29 cellular contexts compared by ENCODE assay signal in the genomic region with DNA sequence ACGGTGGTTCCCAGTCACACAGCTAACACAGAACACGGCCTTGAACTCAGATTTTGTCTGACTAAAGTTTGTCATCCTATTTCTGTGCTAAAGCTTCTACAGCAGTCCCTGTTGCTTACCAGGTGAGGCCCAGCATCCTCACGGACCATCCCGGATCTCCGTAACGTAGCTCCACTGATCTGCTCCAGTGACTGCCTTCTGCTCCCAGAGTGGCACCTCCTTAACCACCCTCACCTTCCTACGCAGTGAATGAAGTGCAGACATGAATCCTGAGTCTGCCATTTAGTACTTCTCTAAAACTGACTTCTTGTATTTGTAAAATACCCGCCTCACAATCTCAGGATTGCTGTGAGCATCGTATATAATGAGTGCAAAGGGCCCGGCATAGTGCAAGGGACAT.
"Had no signal": no experiment of that assay in that cellular context is flagged by ENCODE, and none has a peak within 500 bp of the region (broad histone marks: within the 10 kb centered on the region; RNA-seq: fewer than 3 reads in every experiment).

No MANE protein-coding gene starts in this region.

- DNase-seq: activated B cell treated with CpG ODN at 0.5 μM for 24 hours; activated CD4-positive, alpha-beta T cell treated with anti-CD3 and anti-CD28 coated beads for 48 hours; activated CD4-positive, alpha-beta T cell treated with anti-CD3 and anti-CD28 coated beads, Interleukin-2, amount 50 U/mL, for 1 hour; activated CD4-positive, alpha-beta T cell treated with anti-CD3 and anti-CD28 coated beads, Interleukin-2, amount 50 U/mL, for 48 hours; activated CD8-positive, alpha-beta memory T cell treated with anti-CD3 and anti-CD28 coated beads for 24 hours; activated CD8-positive, alpha-beta T cell treated with anti-CD3 and anti-CD28 coated beads for 36 hours; activated effector memory CD4-positive, alpha-beta T cell treated with anti-CD3 and anti-CD28 coated beads, Interleukin-2, amount 50 U/mL, for 16 hours; activated naive CD4-positive, alpha-beta T cell treated with anti-CD3 and anti-CD28 coated beads for 36 hours; activated naive CD8-positive, alpha-beta T cell treated with anti-CD3 and anti-CD28 coated beads for 36 hours; activated naive CD8-positive, alpha-beta T cell treated with anti-CD3 and anti-CD28 coated beads, Interleukin-2, amount 50 U/mL, for 24 hours; activated T-cell treated with anti-CD3 and anti-CD28 coated beads, Interleukin-2, amount 50 U/mL, for 1 hour; activated T-cell treated with anti-CD3 and anti-CD28 coated beads, Interleukin-2, amount 50 U/mL, for 48 hours; cortex of kidney; effector CD8-positive, alpha-beta T cell; esophagus squamous epithelium; foreskin melanocyte; heart right ventricle; T-helper 2 cell; WERI-Rb-1 had no signal

- H3K27me3 Mint-ChIP-seq: activated B cell treated with CpG ODN at 0.5 μM for 24 hours had no signal

- H3K4me3 ChIP-seq: ascending aorta, breast epithelium, cardiac muscle cell, esophagus squamous epithelium, gastroesophageal sphincter, heart right ventricle had no signal

- H3K9me3 ChIP-seq: ascending aorta, breast epithelium, esophagus squamous epithelium, gastroesophageal sphincter, heart right ventricle had no signal

- H3K27ac Mint-ChIP-seq: activated B cell treated with CpG ODN at 0.5 μM for 24 hours; activated CD8-positive, alpha-beta T cell treated with anti-CD3 and anti-CD28 coated beads for 36 hours; activated naive CD4-positive, alpha-beta T cell treated with anti-CD3 and anti-CD28 coated beads, Interleukin-2, amount 50 U/mL, for 24 hours; activated naive CD8-positive, alpha-beta T cell treated with anti-CD3 and anti-CD28 coated beads for 36 hours; activated naive CD8-positive, alpha-beta T cell treated with anti-CD3 and anti-CD28 coated beads, Interleukin-2, amount 50 U/mL, for 24 hours; activated T-helper 2 cell treated with anti-CD3 and anti-CD28 coated beads, Interferon-gamma antibody, Interleukin-2, Interleukin-4, amounts not matched to agents 10 μg/mL and 5 μg/mL and 100 μg/mL, durations not matched to agents 14 hours and 24 hours and 36 hours; brain had no signal

- H3K27me3 ChIP-seq: ascending aorta, breast epithelium, esophagus squamous epithelium, gastroesophageal sphincter had no signal

- ATAC-seq: activated CD4-positive, CD25-positive, alpha-beta regulatory T cell treated with anti-CD3 and anti-CD28 coated beads, Interleukin-2, amount 50 U/mL, for 24 hours; activated CD8-positive, alpha-beta T cell treated with anti-CD3 and anti-CD28 coated beads for 36 hours; activated naive CD8-positive, alpha-beta T cell treated with anti-CD3 and anti-CD28 coated beads, Interleukin-2, amount 50 U/mL, for 24 hours; gastroesophageal sphincter; heart right ventricle had no signal

- H3K4me1 Mint-ChIP-seq: brain had no signal

- H3K9me3 Mint-ChIP-seq: activated B cell treated with CpG ODN at 0.5 μM for 24 hours; activated CD8-positive, alpha-beta T cell treated with anti-CD3 and anti-CD28 coated beads for 36 hours; activated naive CD4-positive, alpha-beta T cell treated with anti-CD3 and anti-CD28 coated beads for 36 hours; activated naive CD4-positive, alpha-beta T cell treated with anti-CD3 and anti-CD28 coated beads, Interleukin-2, amount 50 U/mL, for 24 hours; activated naive CD8-positive, alpha-beta T cell treated with anti-CD3 and anti-CD28 coated beads for 36 hours; activated naive CD8-positive, alpha-beta T cell treated with anti-CD3 and anti-CD28 coated beads, Interleukin-2, amount 50 U/mL, for 24 hours; activated T-helper 1 cell treated with anti-CD3 and anti-CD28 coated beads, Interleukin-12 subunit alpha, Interleukin-12 subunit beta, Interleukin-2, Interleukin-4 antibody, amounts not matched to agents 30 ng/mL and 10 ng/mL and 1 ng/mL, durations not matched to agents 14 hours and 24 hours and 36 hours; activated T-helper 2 cell treated with anti-CD3 and anti-CD28 coated beads, Interferon-gamma antibody, Interleukin-2, Interleukin-4, amounts not matched to agents 10 μg/mL and 5 μg/mL and 100 μg/mL, durations not matched to agents 14 hours and 24 hours and 36 hours; brain had no signal

- H3K4me3 Mint-ChIP-seq: activated B cell treated with CpG ODN at 0.5 μM for 24 hours; activated CD8-positive, alpha-beta T cell treated with anti-CD3 and anti-CD28 coated beads for 36 hours; activated naive CD4-positive, alpha-beta T cell treated with anti-CD3 and anti-CD28 coated beads for 36 hours; activated naive CD4-positive, alpha-beta T cell treated with anti-CD3 and anti-CD28 coated beads, Interleukin-2, amount 50 U/mL, for 24 hours; activated naive CD8-positive, alpha-beta T cell treated with anti-CD3 and anti-CD28 coated beads for 36 hours; activated naive CD8-positive, alpha-beta T cell treated with anti-CD3 and anti-CD28 coated beads, Interleukin-2, amount 50 U/mL, for 24 hours; activated T-helper 1 cell treated with anti-CD3 and anti-CD28 coated beads, Interleukin-12 subunit alpha, Interleukin-12 subunit beta, Interleukin-2, Interleukin-4 antibody, amounts not matched to agents 30 ng/mL and 10 ng/mL and 1 ng/mL, durations not matched to agents 14 hours and 24 hours and 36 hours; brain had no signal

- H3K4me1 ChIP-seq: ascending aorta, breast epithelium, esophagus squamous epithelium, gastroesophageal sphincter had no signal

- H3K27ac ChIP-seq: ascending aorta, breast epithelium, cardiac muscle cell, epithelial cell of prostate, esophagus squamous epithelium, gastroesophageal sphincter, WERI-Rb-1 had no signal

- H3K36me3 ChIP-seq: ascending aorta, breast epithelium, cardiac muscle cell, esophagus squamous epithelium, gastroesophageal sphincter, heart right ventricle, WERI-Rb-1 had no signal

- H3K36me3 Mint-ChIP-seq: activated naive CD4-positive, alpha-beta T cell treated with anti-CD3 and anti-CD28 coated beads, Interleukin-2, amount 50 U/mL, for 24 hours; activated naive CD8-positive, alpha-beta T cell treated with anti-CD3 and anti-CD28 coated beads for 36 hours; brain had no signal
